21 cellular contexts compared by ENCODE assay signal in genomic region chr3:182886497-182886896, GRCh38.
A peak's percentile ranks its signal among the peaks of the same experiment; 100 is the strongest.
DNase-seq lines count a peak whose midpoint lies in the region; ATAC-seq, FAIRE-seq and TF ChIP-seq lines count a peak whose summit lies in the region.
"Had no signal": no experiment of that assay in that cellular context is flagged by ENCODE, and none has a peak within 500 bp of the region (broad histone marks: within the 10 kb centered on the region; RNA-seq: fewer than 3 reads in every experiment).

No MANE protein-coding gene starts in this region.

- H3K79me2 ChIP-seq in GM23248 (ENCODE audit: insufficient read depth) (no peaks in the 10 kb centered on the region), OCI-LY7 (ENCODE audit: insufficient read depth, low read depth, low read length) (no peaks in the 10 kb centered on the region), astrocyte (ENCODE audit: insufficient read depth, low read length) (no peaks in the 10 kb centered on the region)

- TSS peak; percentile 23 for BruUV-seq in OCI-LY7 (replicated peaks; lab: Mats Ljungman, UMichigan)

- H3K4me3 ChIP-seq in GM23248 (no peak overlapping the region), OCI-LY7 (ENCODE audit: low read depth, low read length, poor library complexity, severe bottlenecking) (no peak overlapping the region), astrocyte (ENCODE audit: insufficient read depth, low read depth, low read length) (no peak overlapping the region), right lobe of liver (no peak overlapping the region), vagina (no peak overlapping the region), MG63 (no peak overlapping the region)

- intact Hi-C loops in OCI-LY7 (cut with micrococcal nuclease; ENCODE audit: unreplicated experiment), result no loop called here
- intact Hi-C loops in right lobe of liver (cut with DNase I), result no loop called here
- intact Hi-C loops in vagina (cut with DNase I), result no loop called here

- TF ChIP-seq POLR2A in right lobe of liver (IDR thresholded peaks at IDR 0.05), result no peak
- no peak for TF ChIP-seq POLR2A in vagina (IDR thresholded peaks at IDR 0.05)

- no peaks in the 10 kb centered on the region for H3K36me3 Mint-ChIP-seq in astrocyte (ENCODE audit: low read depth, unreplicated experiment)

- H3K27ac ChIP-seq in GM23248, result no peak overlapping the region
- no peak overlapping the region for H3K27ac ChIP-seq in OCI-LY7 (ENCODE audit: low read depth, low read length, poor library complexity, severe bottlenecking)
- H3K27ac ChIP-seq in astrocyte (ENCODE audit: low read depth, low read length), result no peak overlapping the region
- peak overlapping the region in 1 of 3 donors; percentile 21 for H3K27ac ChIP-seq in right lobe of liver
- no peak overlapping the region for H3K27ac ChIP-seq in vagina

- H3K9ac ChIP-seq in GM23248, result no peak overlapping the region
- H3K9ac ChIP-seq in astrocyte (ENCODE audit: low read length), result no peak overlapping the region

- no peak for FAIRE-seq in astrocyte (lab: Jason Lieb, UNC)

- H3K4me1 Mint-ChIP-seq in astrocyte (ENCODE audit: low read depth, unreplicated experiment), result peaks cover 5% of the 10 kb centered on the region
- H3K4me1 Mint-ChIP-seq: CD8-positive, alpha-beta memory T cell had no signal

- H3K9me3 ChIP-seq in GM23248 (ENCODE audit: low read depth), result no peaks in the 10 kb centered on the region
- no peaks in the 10 kb centered on the region for H3K9me3 ChIP-seq in OCI-LY7 (ENCODE audit: low read length)
- H3K9me3 ChIP-seq in astrocyte (ENCODE audit: insufficient read depth, low read depth, low read length), result no peaks in the 10 kb centered on the region
- no peaks in the 10 kb centered on the region for H3K9me3 ChIP-seq in right lobe of liver
- H3K9me3 ChIP-seq in vagina, result no peaks in the 10 kb centered on the region
- H3K9me3 ChIP-seq in MG63, result no peaks in the 10 kb centered on the region

- H3K4me2 ChIP-seq in GM23248 (ENCODE audit: unreplicated experiment) (peak overlapping the region; percentile 18), OCI-LY7 (ENCODE audit: low read length) (no peak overlapping the region), astrocyte (ENCODE audit: low read length) (peak overlapping the region; percentile 31)

- in situ Hi-C loops in GM23248 (cut with MboI), result no loop called here

- no peaks in the 10 kb centered on the region for H4K20me1 ChIP-seq in GM23248 (ENCODE audit: insufficient read depth)
- H4K20me1 ChIP-seq in OCI-LY7 (ENCODE audit: insufficient read depth, low read length), result no peaks in the 10 kb centered on the region
- H4K20me1 ChIP-seq in astrocyte (ENCODE audit: insufficient read depth, low read length), result no peaks in the 10 kb centered on the region

- H3K27ac Mint-ChIP-seq in astrocyte (ENCODE audit: unreplicated experiment), result no peak overlapping the region

- TF ChIP-seq CTCF in OCI-LY7 (conservative IDR thresholded peaks at IDR 0.05; ENCODE audit: low read length) (no peak), astrocyte (IDR thresholded peaks at IDR 0.05; ENCODE audit: insufficient read depth, low read depth, low read length) (no peak), right lobe of liver (IDR thresholded peaks at IDR 0.05) (no peak), vagina (IDR thresholded peaks at IDR 0.05) (no peak)

- no peak overlapping the region for H2AFZ ChIP-seq in GM23248
- no peak overlapping the region for H2AFZ ChIP-seq in OCI-LY7 (ENCODE audit: low read length)
- H2AFZ ChIP-seq in astrocyte (ENCODE audit: low read depth, low read length), result no peak overlapping the region

- peaks cover 38% of the 10 kb centered on the region for H3K36me3 ChIP-seq in GM23248 (ENCODE audit: low read depth)
- H3K36me3 ChIP-seq in OCI-LY7 (ENCODE audit: insufficient read depth, low read length), result peaks cover 67% of the 10 kb centered on the region
- peaks cover 5% of the 10 kb centered on the region for H3K36me3 ChIP-seq in astrocyte (ENCODE audit: insufficient read depth, low read length)
- H3K36me3 ChIP-seq in right lobe of liver, result no peaks in the 10 kb centered on the region
- peaks cover 0 to 43% of the 10 kb centered on the region in 2 donors for H3K36me3 ChIP-seq in vagina
- peaks cover 19% of the 10 kb centered on the region for H3K36me3 ChIP-seq in MG63

- no peaks in the 10 kb centered on the region for H3K27me3 Mint-ChIP-seq in astrocyte (ENCODE audit: low read depth, unreplicated experiment)
- H3K27me3 Mint-ChIP-seq: CD8-positive, alpha-beta memory T cell had no signal

- H3K9me3 Mint-ChIP-seq in astrocyte (ENCODE audit: unreplicated experiment), result no peaks in the 10 kb centered on the region
- H3K9me3 Mint-ChIP-seq: CD8-positive, alpha-beta memory T cell had no signal

- H3K9me2 ChIP-seq in GM23248 (ENCODE audit: insufficient read depth), result no peaks in the 10 kb centered on the region
- no peaks in the 10 kb centered on the region for H3K9me2 ChIP-seq in OCI-LY7 (ENCODE audit: insufficient read depth, low read length)

- H3K4me1 ChIP-seq in GM23248 (ENCODE audit: insufficient read depth), result peaks cover 10% of the 10 kb centered on the region
- no peaks in the 10 kb centered on the region for H3K4me1 ChIP-seq in OCI-LY7 (ENCODE audit: insufficient read depth, low read length, poor library complexity, severe bottlenecking)
- no peaks in the 10 kb centered on the region for H3K4me1 ChIP-seq in astrocyte (ENCODE audit: insufficient read depth, low read length)
- H3K4me1 ChIP-seq in right lobe of liver, result peaks cover 0 to 47% (median 13%) of the 10 kb centered on the region in 4 donors
- H3K4me1 ChIP-seq in vagina, result no peaks in the 10 kb centered on the region

- H3K4me3 Mint-ChIP-seq in astrocyte (ENCODE audit: unreplicated experiment), result no peak overlapping the region
- H3K4me3 Mint-ChIP-seq: CD8-positive, alpha-beta memory T cell had no signal

- ATAC-seq in right lobe of liver (no peak), GM21576 (IDR thresholded peaks at IDR 0.05; ENCODE audit: unreplicated experiment) (no peak)

- CTCF ChIA-PET in OCI-LY7 (lab: Charles Lee; ENCODE audit: unreplicated experiment), result no interaction called here

- 0 out of 2 replicates have a peak, but pooled peaks cover 3% of the 10 kb centered on the region for H3F3A ChIP-seq in GM23248 (ENCODE audit: insufficient read depth)

- POLR2A ChIA-PET in OCI-LY7 (lab: Charles Lee), result no interaction called here

- no peaks in the 10 kb centered on the region for H3K27me3 ChIP-seq in GM23248 (replicated peaks; ENCODE audit: insufficient read depth)
- no peaks in the 10 kb centered on the region for H3K27me3 ChIP-seq in astrocyte (ENCODE audit: insufficient read depth, low read length)
- no peaks in the 10 kb centered on the region for H3K27me3 ChIP-seq in right lobe of liver
- H3K27me3 ChIP-seq in vagina, result no peaks in the 10 kb centered on the region
- H3K27me3 ChIP-seq in MG63, result no peaks in the 10 kb centered on the region

- DNase-seq in GM23248 (peak; percentile 33), OCI-LY7 (ENCODE audit: low spot score) (no peak), astrocyte (ENCODE audit: low read depth) (no peak), iris pigment epithelial cell (ENCODE audit: low read depth) (peak; percentile 31), right lobe of liver (no peak), vagina (ENCODE audit: extremely low spot score in 2 of 2) (no peak), MG63 (no peak)
- DNase-seq: C1 segment of cervical spinal cord; CD8-positive, alpha-beta memory T cell; GOT3; Kasumi-1; MM.1S; NCI-H1092; NCI-H146; NCI-H2081; NCI-H2171 treated with DMSO at 0.1 percent for 48 hours; NCI-H446; NCI-H69; NK-92 treated with Interleukin-12 subunit alpha and Interleukin-12 subunit beta, amount 100 ng/mL, for 24 hours; RPMI8226 had no signal

Comparison
In these comparisons a context has a peak if more than half of its experiments do, and no peak if none do; other contexts are left out.
1. DNase-seq: peak in GM23248 (single experiment) and iris pigment epithelial cell (single experiment); none in OCI-LY7 (single experiment), astrocyte (single experiment), right lobe of liver (0 of 3), vagina (0 of 2) and MG63 (single experiment).